ENCODE assay signal across 8 cellular contexts in genomic region chr9:33029106-33029788, GRCh38. TPM values are rescaled to one million over a fixed set of nuclear protein-coding genes. Genes with fewer than 3 reads are reported as not detected.
DNase-seq lines count a peak whose midpoint lies in the region; ATAC-seq and TF ChIP-seq lines count a peak whose summit lies in the region.

No MANE protein-coding gene starts in this region.

- no peak overlapping the region for H2AFZ ChIP-seq in neural progenitor cell (replicated peaks)

- H3K9ac ChIP-seq in neural progenitor cell: no peak overlapping the region

- H3K9me3 ChIP-seq in neural progenitor cell (ENCODE audit: low read depth): no peaks in the 10 kb centered on the region
- H3K9me3 ChIP-seq in effector memory CD4-positive, alpha-beta T cell (ENCODE audit: control insufficient read depth, low read length): no peaks in the 10 kb centered on the region

- H3K4me3 ChIP-seq in cardiac fibroblast (replicated peaks in 1 of 2; ENCODE audit: low read depth in 2 of 2, low read length in 2 of 2): no peak overlapping the region
- no peak overlapping the region for H3K4me3 ChIP-seq in neural progenitor cell
- H3K4me3 ChIP-seq in effector memory CD4-positive, alpha-beta T cell (ENCODE audit: insufficient read depth, low read depth, low read length, poor library complexity, severe bottlenecking): no peak overlapping the region

- peak overlapping the region; percentile 39 for H3K4me2 ChIP-seq in neural progenitor cell

- no peaks in the 10 kb centered on the region for H3K27me3 ChIP-seq in neural progenitor cell
- H3K27me3 ChIP-seq in effector memory CD4-positive, alpha-beta T cell (replicated peaks; ENCODE audit: control insufficient read depth, insufficient read depth, low read length, poor library complexity, severe bottlenecking): no peaks in the 10 kb centered on the region

- no peak overlapping the region for H3K27ac Mint-ChIP-seq in neural progenitor cell

- TF ChIP-seq CTCF in cardiac fibroblast (IDR thresholded peaks at IDR 0.05; ENCODE audit: low read depth, low read length) (no peak), neural progenitor cell (IDR thresholded peaks at IDR 0.05) (no peak)

- peaks cover 39% of the 10 kb centered on the region for H3K36me3 ChIP-seq in neural progenitor cell
- peaks cover 67% of the 10 kb centered on the region for H3K36me3 ChIP-seq in effector memory CD4-positive, alpha-beta T cell (ENCODE audit: control insufficient read depth, insufficient read depth, low read length)

- peaks cover 2% of the 10 kb centered on the region for H3K27me3 Mint-ChIP-seq in neural progenitor cell (ENCODE audit: insufficient read depth, low read depth)

- peaks cover 98% of the 10 kb centered on the region for H3K79me2 ChIP-seq in neural progenitor cell (ENCODE audit: low read depth)

- H3F3A ChIP-seq in neural progenitor cell (ENCODE audit: low read depth): peaks cover 6% of the 10 kb centered on the region

- H3K4me3 Mint-ChIP-seq in neural progenitor cell: no peak overlapping the region

- peaks cover 7% of the 10 kb centered on the region for H3K4me1 ChIP-seq in neural progenitor cell
- peaks cover 30% of the 10 kb centered on the region for H3K4me1 ChIP-seq in effector memory CD4-positive, alpha-beta T cell (ENCODE audit: control insufficient read depth, insufficient read depth, low read length, poor library complexity, severe bottlenecking)

- no peak for ATAC-seq in HG02840 (IDR thresholded peaks at IDR 0.05; ENCODE audit: low FRiP score, unreplicated experiment)

- H3K9me3 Mint-ChIP-seq in neural progenitor cell: no peaks in the 10 kb centered on the region

- H3K36me3 Mint-ChIP-seq in neural progenitor cell: peaks cover 32% of the 10 kb centered on the region

- peak; percentile 10 for DNase-seq in DMS53 treated with DMSO at 0.1 percent for 48 hours (lab: John Stamatoyannopoulos, UW; ENCODE audit: unreplicated experiment)
- DNase-seq in NOMO-1 (lab: John Stamatoyannopoulos, UW; ENCODE audit: unreplicated experiment in 2 of 2): peak; percentile 52 to 90
- DNase-seq in cardiac fibroblast (ENCODE audit: low read depth in 2 of 2): peak; percentile 78 to 82
- DNase-seq in neural progenitor cell (ENCODE audit: low spot score): no peak
- no peak for DNase-seq in SK-N-DZ (ENCODE audit: low spot score)
- DNase-seq in effector memory CD4-positive, alpha-beta T cell: no peak
- no peak for DNase-seq in DMS 273 treated with DMSO at 0.1 percent for 48 hours (lab: John Stamatoyannopoulos, UW)

- H3K4me1 Mint-ChIP-seq in neural progenitor cell: peaks cover 18% of the 10 kb centered on the region

- no peak overlapping the region for H3K27ac ChIP-seq in neural progenitor cell
- H3K27ac ChIP-seq in effector memory CD4-positive, alpha-beta T cell (ENCODE audit: insufficient read depth, low read length, poor library complexity, severe bottlenecking): no peak overlapping the region

- H4K20me1 ChIP-seq in neural progenitor cell (ENCODE audit: low read depth): peaks cover 86% of the 10 kb centered on the region

RNA-seq across cellular contexts. Expression of gene DNAJA1, which starts 4.2 kb away (rescaled TPM):
- 146 and 180 TPM in 2 replicates for total RNA-seq in neural progenitor cell (ENCODE audit: low replicate concordance)
- polyA plus RNA-seq in SK-N-DZ (2014; cell fraction: cytosol; rRNA removed): 289 and 292 TPM in 2 replicates
- 105 and 151 TPM in 2 replicates for polyA plus RNA-seq in SK-N-DZ (2014; cell fraction: nucleus; rRNA removed)

RNA-seq across cellular contexts. Expression of gene APTX, which starts 27.8 kb away (rescaled TPM):
- 48.3 and 72.6 TPM in 2 replicates for total RNA-seq in neural progenitor cell (ENCODE audit: low replicate concordance)
- polyA plus RNA-seq in SK-N-DZ (2014; cell fraction: cytosol; rRNA removed): 49.4 and 55.3 TPM in 2 replicates
- 36.0 and 43.3 TPM in 2 replicates for polyA plus RNA-seq in SK-N-DZ (2014; cell fraction: nucleus; rRNA removed)

RNA-seq across cellular contexts. Expression of gene SMU1, which starts 47.2 kb away (rescaled TPM):
- total RNA-seq in neural progenitor cell (ENCODE audit: low replicate concordance): 28.6 and 34.9 TPM in 2 replicates
- polyA plus RNA-seq in SK-N-DZ (2014; cell fraction: cytosol; rRNA removed): 26.0 and 27.4 TPM in 2 replicates
- polyA plus RNA-seq in SK-N-DZ (2014; cell fraction: nucleus; rRNA removed): 11.3 and 12.8 TPM in 2 replicates

Comparison
In these comparisons a context has a peak if more than half of its experiments do, and no peak if none do; other contexts are left out.
1. DNase-seq: peak in DMS53 treated with DMSO at 0.1 percent for 48 hours (single experiment), NOMO-1 (2 of 2) and cardiac fibroblast (2 of 2); none in neural progenitor cell (single experiment), SK-N-DZ (single experiment), effector memory CD4-positive, alpha-beta T cell (0 of 3) and DMS 273 treated with DMSO at 0.1 percent for 48 hours (single experiment).